Comparison of ENCODE assay signal across 13 cellular contexts in genomic region chr1:179310721-179311120, GRCh38. TPM values are rescaled to one million over a fixed set of nuclear protein-coding genes. Genes with fewer than 3 reads are reported as not detected.
DNase-seq lines count a peak whose midpoint lies in the region; ATAC-seq and TF ChIP-seq lines count a peak whose summit lies in the region.
"Had no signal": no experiment of that assay in that cellular context is flagged by ENCODE, and none has a peak within 500 bp of the region (broad histone marks: within the 10 kb centered on the region; RNA-seq: fewer than 3 reads in every experiment).

No MANE protein-coding gene starts in this region.

- H3K4me1 ChIP-seq in adipocyte (ENCODE audit: control insufficient read depth, insufficient read depth, low read length) (peaks cover 39% of the 10 kb centered on the region), thyroid gland (peaks cover 4 to 5% of the 10 kb centered on the region in 2 donors)
- H3K4me1 ChIP-seq: HAP-1 had no signal

- H3K9me3 ChIP-seq in adipocyte (ENCODE audit: control insufficient read depth, low read length) (no peaks in the 10 kb centered on the region), thyroid gland (no peaks in the 10 kb centered on the region)
- H3K9me3 ChIP-seq: HAP-1 had no signal

- no peaks in the 10 kb centered on the region for H3K27me3 ChIP-seq in adipocyte (replicated peaks; ENCODE audit: control insufficient read depth, insufficient read depth, low read length)
- no peaks in the 10 kb centered on the region for H3K27me3 ChIP-seq in thyroid gland

- ATAC-seq in left ventricle myocardium superior: peak; percentile 44

- TF ChIP-seq POLR2A in thyroid gland (IDR thresholded peaks at IDR 0.05): no peak

- WGBS in thyroid gland, 2 donors: 86 to 88% methylated on average over 3 of the region's 3 CpGs

- H3K36me3 ChIP-seq in adipocyte (ENCODE audit: control insufficient read depth, insufficient read depth, low read length, severe bottlenecking) (peaks cover 45% of the 10 kb centered on the region), thyroid gland (no peaks in the 10 kb centered on the region)

- no peak for TF ChIP-seq CTCF in thyroid gland (IDR thresholded peaks at IDR 0.05)

- peak overlapping the region; percentile 76 for H3K9ac ChIP-seq in adipocyte (ENCODE audit: low read length)

- intact Hi-C loops in left ventricle myocardium superior (cut with micrococcal nuclease) (no loop called here), thyroid gland (cut with DNase I) (no loop called here)

- H3K4me3 ChIP-seq in adipocyte (ENCODE audit: low read length) (peak overlapping the region; percentile 52), thyroid gland (replicated peaks in 1 of 3) (no peak overlapping the region)
- H3K4me3 ChIP-seq: HAP-1 had no signal

- H3K27ac ChIP-seq in thyroid gland: no peak overlapping the region

- DNase-seq in A172 (ENCODE audit: low spot score): peak; percentile 79
- peak; percentile 76 for DNase-seq in GM03348 (ENCODE audit: low spot score)
- DNase-seq in adipocyte (ENCODE audit: low read depth): peak; percentile 21
- no peak for DNase-seq in left ventricle myocardium superior
- DNase-seq in thyroid gland: no peak
- DNase-seq in activated effector memory CD4-positive, alpha-beta T cell treated with Interleukin-2 at 50 U/mL for 16 hours: no peak
- DNase-seq in stimulated activated CD4-positive, alpha-beta T cell treated with anti-CD3 and anti-CD28 coated beads, Interleukin-1b, Interleukin-23, amount 100 ng/mL, for 48 hours: no peak
- DNase-seq in NCI-H2029 (lab: John Stamatoyannopoulos, UW): no peak
- DNase-seq: activated CD4-positive, alpha-beta T cell treated with anti-CD3 and anti-CD28 coated beads for 1 hour; NCI-H146; SIG-M5; substantia nigra had no signal

RNA-seq across cellular contexts. Expression of gene SOAT1, which starts 17.1 kb away (rescaled TPM):
- total RNA-seq in A172 (2014; rRNA removed; shearing (Covaris generic)): 49.3 and 78.0 TPM in 2 replicates
- total RNA-seq in left ventricle myocardium superior (9.7 TPM), thyroid gland (10 to 100 TPM; 15.0 to 18.6 (median 16.9) TPM)

RNA-seq across cellular contexts. Expression of gene AXDND1, which starts 55.0 kb away (rescaled TPM):
- 0.65 TPM in 1 of 2 replicates, not detected in the other for total RNA-seq in A172 (2014; rRNA removed; shearing (Covaris generic))
- total RNA-seq in left ventricle myocardium superior (not detected), thyroid gland (1 to 10 TPM in 2 of 4 donors, under 1 TPM in 2; 0.27 to 4.0 (median 2.1) TPM)

Comparison
In these comparisons a context has a peak if more than half of its experiments do, and no peak if none do; other contexts are left out.
1. DNase-seq: peak in A172 (single experiment), GM03348 (single experiment) and adipocyte (single experiment); none in left ventricle myocardium superior (single experiment), thyroid gland (0 of 2), activated effector memory CD4-positive, alpha-beta T cell treated with Interleukin-2 at 50 U/mL for 16 hours (single experiment), stimulated activated CD4-positive, alpha-beta T cell treated with anti-CD3 and anti-CD28 coated beads, Interleukin-1b, Interleukin-23, amount 100 ng/mL, for 48 hours (single experiment) and NCI-H2029 (single experiment).